In the genomic region with DNA sequence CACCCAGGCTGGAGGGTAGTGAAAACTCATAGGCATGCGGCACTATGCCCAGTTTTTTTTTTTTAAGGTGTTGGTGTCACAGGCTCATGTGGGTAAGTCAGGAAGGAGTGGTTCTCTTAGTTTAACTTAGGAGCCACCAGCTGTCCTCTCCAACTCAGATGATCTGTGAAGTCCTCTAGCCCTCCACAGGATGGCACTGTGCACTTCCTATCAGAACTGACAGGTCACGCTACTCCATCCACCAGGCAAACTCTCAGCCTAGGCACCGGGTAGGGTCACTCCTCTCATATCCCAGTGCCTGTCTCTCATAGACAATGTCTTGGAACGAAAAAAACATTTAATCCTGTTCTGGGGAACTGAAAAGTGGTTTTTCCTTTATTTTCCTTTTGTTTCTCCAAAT, we compare ENCODE assay signal across 9 cellular contexts. TPM values are rescaled to one million over a fixed set of nuclear protein-coding genes. Genes with fewer than 3 reads are reported as not detected.
DNase-seq lines count a peak whose midpoint lies in the region; ATAC-seq, FAIRE-seq and TF ChIP-seq lines count a peak whose summit lies in the region.
"Had no signal": no experiment of that assay in that cellular context is flagged by ENCODE, and none has a peak within 500 bp of the region (broad histone marks: within the 10 kb centered on the region; RNA-seq: fewer than 3 reads in every experiment).

No MANE protein-coding gene starts in this region.

- peaks cover 20% of the 10 kb centered on the region for H3K36me3 Mint-ChIP-seq in astrocyte (ENCODE audit: low read depth, unreplicated experiment)
- peaks cover 30 to 43% of the 10 kb centered on the region in 2 donors for H3K36me3 Mint-ChIP-seq in stimulated activated naive B cell treated with anti-CD40 and anti-IgM and Interleukin-4, amounts not matched to agents 10 μg/mL and 1 μg/mL and 100 μg/mL, for 72 hours

- no peak overlapping the region for H2AFZ ChIP-seq in astrocyte (ENCODE audit: low read depth, low read length)

- H3K27me3 ChIP-seq in astrocyte (ENCODE audit: insufficient read depth, low read length), result no peaks in the 10 kb centered on the region

- no peaks in the 10 kb centered on the region for H3K4me1 ChIP-seq in astrocyte (ENCODE audit: insufficient read depth, low read length)

- no peak overlapping the region for H3K27ac ChIP-seq in astrocyte (ENCODE audit: low read depth, low read length)

- DNase-seq in AG09319 (ENCODE audit: extremely low read depth, low read depth), result no peak
- DNase-seq in RKO (ENCODE audit: low spot score), result peak; percentile 66
- DNase-seq in astrocyte (ENCODE audit: low read depth), result no peak
- DNase-seq in inferior parietal cortex (ENCODE audit: extremely low spot score), result peak; percentile 75
- DNase-seq in stimulated activated naive B cell treated with anti-CD40 and anti-IgM and Interleukin-4, amounts not matched to agents 10 μg/mL and 1 μg/mL and 100 μg/mL, for 72 hours, result no peak

- no peak for FAIRE-seq in astrocyte (lab: Jason Lieb, UNC)
- FAIRE-seq: endometrium had no signal

- H3K79me2 ChIP-seq in astrocyte (ENCODE audit: insufficient read depth, low read length), result peaks cover 81% of the 10 kb centered on the region

- H4K20me1 ChIP-seq in astrocyte (ENCODE audit: insufficient read depth, low read length), result peaks cover 73% of the 10 kb centered on the region

- H3K9ac ChIP-seq in astrocyte (ENCODE audit: low read length), result no peak overlapping the region

- no peak overlapping the region for H3K27ac Mint-ChIP-seq in astrocyte (ENCODE audit: unreplicated experiment)
- H3K27ac Mint-ChIP-seq in stimulated activated naive B cell treated with anti-CD40 and anti-IgM and Interleukin-4, amounts not matched to agents 10 μg/mL and 1 μg/mL and 100 μg/mL, for 72 hours, result no peak overlapping the region

- H3K36me3 ChIP-seq in astrocyte (ENCODE audit: insufficient read depth, low read length), result peaks cover 75% of the 10 kb centered on the region

- H3K9me3 Mint-ChIP-seq in astrocyte (ENCODE audit: unreplicated experiment), result no peaks in the 10 kb centered on the region
- no peaks in the 10 kb centered on the region for H3K9me3 Mint-ChIP-seq in stimulated activated naive B cell treated with anti-CD40 and anti-IgM and Interleukin-4, amounts not matched to agents 10 μg/mL and 1 μg/mL and 100 μg/mL, for 72 hours

- peaks cover 5% of the 10 kb centered on the region for H3K4me1 Mint-ChIP-seq in astrocyte (ENCODE audit: low read depth, unreplicated experiment)
- H3K4me1 Mint-ChIP-seq in stimulated activated naive B cell treated with anti-CD40 and anti-IgM and Interleukin-4, amounts not matched to agents 10 μg/mL and 1 μg/mL and 100 μg/mL, for 72 hours, result peaks cover 10 to 19% of the 10 kb centered on the region in 2 donors

- H3K4me3 Mint-ChIP-seq in astrocyte (ENCODE audit: unreplicated experiment), result no peak overlapping the region
- no peak overlapping the region for H3K4me3 Mint-ChIP-seq in stimulated activated naive B cell treated with anti-CD40 and anti-IgM and Interleukin-4, amounts not matched to agents 10 μg/mL and 1 μg/mL and 100 μg/mL, for 72 hours

- peak; percentile 53 for ATAC-seq in GM18907 (IDR thresholded peaks at IDR 0.05; ENCODE audit: unreplicated experiment)
- ATAC-seq in stimulated activated naive B cell treated with anti-CD40 and anti-IgM and Interleukin-4, amounts not matched to agents 10 μg/mL and 1 μg/mL and 100 μg/mL, for 72 hours (replicated peaks), result peak; percentile 79 to 87
- ATAC-seq in GM18511 (IDR thresholded peaks at IDR 0.05; ENCODE audit: unreplicated experiment), result no peak
- no peak for ATAC-seq in HG02852 (IDR thresholded peaks at IDR 0.05; ENCODE audit: unreplicated experiment)

- TF ChIP-seq CTCF in AG09319 (IDR thresholded peaks at IDR 0.05; ENCODE audit: low read depth, low read length) (peak; percentile 41), astrocyte (IDR thresholded peaks at IDR 0.05; ENCODE audit: insufficient read depth, low read depth, low read length) (peak; percentile 44)

- no peak overlapping the region for H3K4me2 ChIP-seq in astrocyte (ENCODE audit: low read length)

- no peak overlapping the region for H3K4me3 ChIP-seq in astrocyte (ENCODE audit: insufficient read depth, low read depth, low read length)

- no peaks in the 10 kb centered on the region for H3K27me3 Mint-ChIP-seq in astrocyte (ENCODE audit: low read depth, unreplicated experiment)
- no peaks in the 10 kb centered on the region for H3K27me3 Mint-ChIP-seq in stimulated activated naive B cell treated with anti-CD40 and anti-IgM and Interleukin-4, amounts not matched to agents 10 μg/mL and 1 μg/mL and 100 μg/mL, for 72 hours

- no peaks in the 10 kb centered on the region for H3K9me3 ChIP-seq in astrocyte (ENCODE audit: insufficient read depth, low read depth, low read length)

RNA-seq across cellular contexts. Expression of gene NAP1L4, which starts 16.5 kb away (rescaled TPM):
- total RNA-seq in astrocyte, result 129 and 153 TPM in 2 replicates

RNA-seq across cellular contexts. Expression of gene PHLDA2, which starts 46.4 kb away (rescaled TPM):
- 78.8 and 80.8 TPM in 2 replicates for total RNA-seq in astrocyte

Comparison
In these comparisons a context has a peak if more than half of its experiments do, and no peak if none do; other contexts are left out.
1. DNase-seq: peak in RKO (single experiment) and inferior parietal cortex (single experiment); none in AG09319 (single experiment), astrocyte (single experiment) and stimulated activated naive B cell treated with anti-CD40 and anti-IgM and Interleukin-4, amounts not matched to agents 10 μg/mL and 1 μg/mL and 100 μg/mL, for 72 hours (single experiment).
2. ATAC-seq: peak in GM18907 (single experiment) and stimulated activated naive B cell treated with anti-CD40 and anti-IgM and Interleukin-4, amounts not matched to agents 10 μg/mL and 1 μg/mL and 100 μg/mL, for 72 hours (2 of 2); none in GM18511 (single experiment) and HG02852 (single experiment).